1 cellular context compared by ENCODE assay signal in the genomic region with DNA sequence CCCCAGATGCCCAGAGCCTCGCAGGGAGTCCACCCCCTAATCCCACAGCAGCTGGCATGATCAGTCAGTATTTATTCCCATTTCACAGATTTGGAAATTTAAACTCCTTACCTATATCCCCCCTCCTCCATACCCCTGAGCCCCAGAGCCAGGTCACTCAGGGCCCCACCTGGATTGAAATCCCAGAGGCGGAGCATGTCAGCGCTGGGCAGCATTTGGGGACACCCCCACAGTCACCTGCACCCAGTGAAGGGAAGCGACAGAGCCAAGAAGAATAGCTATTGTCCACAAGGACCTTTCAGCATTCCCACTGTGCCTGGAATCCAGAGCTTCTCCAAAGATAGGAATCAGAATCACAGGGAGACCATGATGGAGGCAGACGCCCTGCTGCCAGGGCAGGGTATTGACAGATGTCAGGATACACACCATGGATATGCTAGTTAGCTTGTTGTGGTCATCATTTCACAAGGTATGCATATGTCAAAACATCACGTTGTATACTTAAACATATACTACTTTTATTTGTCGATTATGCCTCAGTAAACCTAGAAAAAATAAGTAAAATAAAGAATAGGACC.
A peak's percentile ranks its signal among the peaks of the same experiment; 100 is the strongest.
TF ChIP-seq lines count a peak whose summit lies in the region.

No MANE protein-coding gene starts in this region.

TF ChIP-seq in GM12878, 131 proteins besides CTCF, POLR2A, EP300 and RAD21:
- TF ChIP-seq SMAD5 (IDR thresholded peaks at IDR 0.05; ENCODE audit: low read depth): 0 out of 2 replicates have a peak, but pooled peaks have one; percentile 36
- TF ChIP-seq MEF2B (IDR thresholded peaks at IDR 0.05; ENCODE audit: partially characterized antibody, poor library complexity, severe bottlenecking): peak; percentile 19
- TF ChIP-seq RELB (IDR thresholded peaks at IDR 0.05; ENCODE audit: low read depth): 0 out of 2 replicates have a peak, but pooled peaks have one; percentile 5
- peak in 1 of 2 experiments; percentile 17; a peak in 1 of 4 replicates for TF ChIP-seq BHLHE40 (IDR thresholded peaks at IDR 0.05; ENCODE audit: borderline replicate concordance in 1 of 2, low read depth in 2 of 2, low read length in 1 of 2)
- TF ChIP-seq PBX3 (IDR thresholded peaks at IDR 0.05; ENCODE audit: insufficient replicate concordance, low read depth, low read length): no peak
- TF ChIP-seq IKZF1 (conservative IDR thresholded peaks at IDR 0.05): peak; percentile 74; the same call in 1 of the 2 replicates
- peak; percentile 10 to 44; a peak in 2 of 4 replicates for TF ChIP-seq IKZF2 (IDR thresholded peaks at IDR 0.05)
- no peak for TF ChIP-seq WRNIP1 (IDR thresholded peaks at IDR 0.05; ENCODE audit: borderline replicate concordance, low read depth, low read length)
- peak; percentile 24; the same call in 1 of the 3 replicates for TF ChIP-seq POU2F2 (IDR thresholded peaks at IDR 0.05; ENCODE audit: borderline replicate concordance, low read depth, low read length)
- TF ChIP-seq MXI1 (IDR thresholded peaks at IDR 0.05; ENCODE audit: low read depth, low read length): 0 out of 2 replicates have a peak, but pooled peaks have one; percentile 39
- peak; percentile 37; the same call in 1 of the 2 replicates for TF ChIP-seq POLR2AphosphoS5 (IDR thresholded peaks at IDR 0.05; ENCODE audit: low read length)
- peak; percentile 62; the same call in 1 of the 2 replicates for TF ChIP-seq PAX8 (IDR thresholded peaks at IDR 0.05)
- TF ChIP-seq GABPA (IDR thresholded peaks at IDR 0.05; ENCODE audit: low read depth): no peak
- TF ChIP-seq, protein P1, sequence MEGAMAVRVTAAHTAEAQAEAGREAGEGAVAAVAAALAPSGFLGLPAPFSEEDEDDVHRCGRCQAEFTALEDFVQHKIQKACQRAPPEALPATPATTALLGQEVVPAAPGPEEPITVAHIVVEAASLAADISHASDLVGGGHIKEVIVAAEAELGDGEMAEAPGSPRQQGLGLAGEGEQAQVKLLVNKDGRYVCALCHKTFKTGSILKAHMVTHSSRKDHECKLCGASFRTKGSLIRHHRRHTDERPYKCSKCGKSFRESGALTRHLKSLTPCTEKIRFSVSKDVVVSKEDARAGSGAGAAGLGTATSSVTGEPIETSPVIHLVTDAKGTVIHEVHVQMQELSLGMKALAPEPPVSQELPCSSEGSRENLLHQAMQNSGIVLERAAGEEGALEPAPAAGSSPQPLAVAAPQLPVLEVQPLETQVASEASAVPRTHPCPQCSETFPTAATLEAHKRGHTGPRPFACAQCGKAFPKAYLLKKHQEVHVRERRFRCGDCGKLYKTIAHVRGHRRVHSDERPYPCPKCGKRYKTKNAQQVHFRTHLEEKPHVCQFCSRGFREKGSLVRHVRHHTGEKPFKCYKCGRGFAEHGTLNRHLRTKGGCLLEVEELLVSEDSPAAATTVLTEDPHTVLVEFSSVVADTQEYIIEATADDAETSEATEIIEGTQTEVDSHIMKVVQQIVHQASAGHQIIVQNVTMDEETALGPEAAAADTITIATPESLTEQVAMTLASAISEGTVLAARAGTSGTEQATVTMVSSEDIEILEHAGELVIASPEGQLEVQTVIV (IDR thresholded peaks at IDR 0.05; ENCODE audit: borderline replicate concordance, partially characterized antibody): no peak
TF ChIP-seq in GM12878: peak in this region for 10.
